In genomic region chr2:240759454-240759853, GRCh38 we compare ENCODE assay signal across 10 cellular contexts.
A peak's percentile ranks its signal among the peaks of the same experiment; 100 is the strongest.
DNase-seq lines count a peak whose midpoint lies in the region; ATAC-seq lines count a peak whose summit lies in the region.
"Had no signal": no experiment of that assay in that cellular context is flagged by ENCODE, and none has a peak within 500 bp of the region (broad histone marks: within the 10 kb centered on the region; RNA-seq: fewer than 3 reads in every experiment).

No MANE protein-coding gene starts in this region.

- intact Hi-C loops in posterior vena cava (cut with DNase I) = no loop called here

- ATAC-seq in HG03280 (IDR thresholded peaks at IDR 0.05; ENCODE audit: unreplicated experiment) (peak; percentile 56), HG03039 (IDR thresholded peaks at IDR 0.05; ENCODE audit: unreplicated experiment) (no peak)

- DNase-seq in stimulated activated CD4-positive, alpha-beta T cell treated with anti-CD3 and anti-CD28 coated beads, TNF-alpha, amount 100 ng/mL, for 48 hours (ENCODE audit: low read depth in 3 of 3) = peak in 2 of 3 donors; percentile 11 to 23
- DNase-seq in stimulated activated CD4-positive, alpha-beta T cell treated with anti-CD3 and anti-CD28 coated beads, Interleukin-4, amount 100 ng/mL, for 24 hours = no peak
- peak; percentile 29 for DNase-seq in astrocyte of the hippocampus (ENCODE audit: low read depth, low spot score)
- DNase-seq in epidermal melanocyte (ENCODE audit: insufficient read length, low spot score) = no peak
- no peak for DNase-seq in KBM-7
- DNase-seq in posterior vena cava (ENCODE audit: low spot score) = no peak
- DNase-seq: NCI-H2029, uterus had no signal

- in situ Hi-C loops in KBM-7 (cut with MboI; ENCODE audit: low pct_unique_long_range_greater_than_20kb, low sequenced_read_pairs) = no loop called here

Comparison
In these comparisons a context has a peak if more than half of its experiments do, and no peak if none do; other contexts are left out.
1. DNase-seq: peak in stimulated activated CD4-positive, alpha-beta T cell treated with anti-CD3 and anti-CD28 coated beads, TNF-alpha, amount 100 ng/mL, for 48 hours (2 of 3) and astrocyte of the hippocampus (single experiment); none in stimulated activated CD4-positive, alpha-beta T cell treated with anti-CD3 and anti-CD28 coated beads, Interleukin-4, amount 100 ng/mL, for 24 hours (single experiment), epidermal melanocyte (single experiment), KBM-7 (single experiment) and posterior vena cava (single experiment).